ENCODE assay signal across 20 cellular contexts in the genomic region with DNA sequence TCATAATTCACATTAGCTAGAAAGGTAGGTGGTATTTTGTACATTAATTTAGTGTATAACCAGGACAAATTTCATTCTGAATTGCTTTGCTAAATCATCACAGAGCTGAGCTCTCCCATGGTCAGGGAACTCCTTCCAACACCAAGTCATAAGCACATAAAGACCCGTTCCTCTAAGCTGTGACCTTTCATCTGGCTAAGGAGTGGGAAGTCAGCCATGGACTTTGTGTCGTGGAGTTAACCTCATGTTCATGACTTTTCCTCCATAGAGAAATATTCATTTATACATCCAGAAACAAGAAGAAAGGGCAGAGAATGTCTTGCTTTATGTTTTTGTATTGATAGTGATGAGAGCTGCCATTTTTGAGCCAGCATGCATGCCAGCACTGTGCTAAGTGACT.
DNase-seq lines count a peak whose midpoint lies in the region; ATAC-seq and TF ChIP-seq lines count a peak whose summit lies in the region.
"Had no signal": no experiment of that assay in that cellular context is flagged by ENCODE, and none has a peak within 500 bp of the region (broad histone marks: within the 10 kb centered on the region; RNA-seq: fewer than 3 reads in every experiment).

No MANE protein-coding gene starts in this region.

- no peaks in the 10 kb centered on the region for H3K9me2 ChIP-seq in Karpas-422 (replicated peaks; ENCODE audit: insufficient read depth, low read length)

- no peaks in the 10 kb centered on the region for H3K27me3 ChIP-seq in Karpas-422 (ENCODE audit: low read length)
- H3K27me3 ChIP-seq in endodermal cell (ENCODE audit: control insufficient read depth, insufficient read depth, low read length, poor library complexity, severe bottlenecking): no peaks in the 10 kb centered on the region
- H3K27me3 ChIP-seq in left lung: no peaks in the 10 kb centered on the region
- no peaks in the 10 kb centered on the region for H3K27me3 ChIP-seq in subcutaneous abdominal adipose tissue (ENCODE audit: control insufficient read depth in 5 of 5, insufficient read depth in 4 of 5, low read length in 5 of 5)
- H3K27me3 ChIP-seq: SJSA1 had no signal

- H3K36me3 ChIP-seq in Karpas-422 (ENCODE audit: insufficient read depth, low read length) (peaks cover 6% of the 10 kb centered on the region; the same call in 1 of the 2 replicates), endodermal cell (ENCODE audit: control insufficient read depth, insufficient read depth, low read length) (peaks cover 14% of the 10 kb centered on the region), left lung (peaks cover 0 to 9% of the 10 kb centered on the region in 2 donors), subcutaneous abdominal adipose tissue (ENCODE audit: control insufficient read depth in 5 of 5, insufficient read depth in 5 of 5, low read length in 5 of 5) (peaks cover 0 to 5% (median 0%) of the 10 kb centered on the region in 5 donors)
- H3K36me3 ChIP-seq: SJSA1 had no signal

- H3K79me2 ChIP-seq in Karpas-422 (ENCODE audit: low read length): peaks cover 80% of the 10 kb centered on the region

- H3K36me3 Mint-ChIP-seq in endodermal cell (ENCODE audit: low read depth): peaks cover 23% of the 10 kb centered on the region

- DNase-seq in Karpas-422: no peak
- no peak for DNase-seq in endodermal cell
- no peak for DNase-seq in left lung
- no peak for DNase-seq in NCI-H187 treated with DMSO at 0.1 percent for 48 hours (lab: John Stamatoyannopoulos, UW)
- DNase-seq in NCI-H2029 treated with DMSO at 0.1 percent for 48 hours (lab: John Stamatoyannopoulos, UW): no peak
- DNase-seq: CD4-positive, CD25-positive, alpha-beta regulatory T cell; DMS53; H7; Kasumi-1; MV-4-11; NCI-H1105; NCI-H1436 treated with DMSO at 0.1 percent for 48 hours; NCI-H2029; NCI-H446 treated with DMSO at 0.1 percent for 48 hours; NCI-H526 treated with DMSO at 0.1 percent for 48 hours; PC-9 had no signal

- H3K27ac Mint-ChIP-seq in endodermal cell: peak overlapping the region; percentile 46
- H3K27ac Mint-ChIP-seq: CD4-positive, CD25-positive, alpha-beta regulatory T cell had no signal

- H3K9me3 Mint-ChIP-seq in endodermal cell: no peaks in the 10 kb centered on the region

- H3K9me3 ChIP-seq in Karpas-422 (ENCODE audit: low read length): no peaks in the 10 kb centered on the region
- no peaks in the 10 kb centered on the region for H3K9me3 ChIP-seq in endodermal cell (ENCODE audit: control insufficient read depth, low read length)
- H3K9me3 ChIP-seq in left lung: no peaks in the 10 kb centered on the region
- no peaks in the 10 kb centered on the region for H3K9me3 ChIP-seq in subcutaneous abdominal adipose tissue (ENCODE audit: control insufficient read depth in 5 of 5, low read length in 5 of 5)
- H3K9me3 ChIP-seq: SJSA1 had no signal

- TF ChIP-seq CTCF in endodermal cell (conservative IDR thresholded peaks at IDR 0.05) (no peak), left lung (IDR thresholded peaks at IDR 0.05) (no peak)

- H4K20me1 ChIP-seq in Karpas-422 (ENCODE audit: insufficient read depth, low read depth, low read length): no peaks in the 10 kb centered on the region

- H2AFZ ChIP-seq in Karpas-422 (ENCODE audit: low read length): no peak overlapping the region
- H2AFZ ChIP-seq: PC-9 had no signal

- WGBS in endodermal cell (ENCODE audit: insufficient coverage in 1 of 2, insufficient read length in 1 of 2), 2 experiments: 84% methylated on average over 2 of the region's 2 CpGs; no CpG with 5 or more reads in 1 of the 2 experiments

- H3K4me1 Mint-ChIP-seq in endodermal cell: peaks cover 26% of the 10 kb centered on the region

- ATAC-seq in left lung (peak; percentile 39), HG03354 (IDR thresholded peaks at IDR 0.05; ENCODE audit: poor library complexity, severe bottlenecking, unreplicated experiment) (no peak)
- ATAC-seq: Right ventricle myocardium inferior had no signal

- H3K4me3 Mint-ChIP-seq in endodermal cell: no peak overlapping the region
- H3K4me3 Mint-ChIP-seq: CD4-positive, CD25-positive, alpha-beta regulatory T cell had no signal

- H3K4me2 ChIP-seq in Karpas-422 (ENCODE audit: low read depth, low read length, poor library complexity, severe bottlenecking): no peak overlapping the region
- H3K4me2 ChIP-seq: PC-9 had no signal

- no peaks in the 10 kb centered on the region for H3K27me3 Mint-ChIP-seq in endodermal cell (ENCODE audit: insufficient read depth)

- intact Hi-C loops in left lung (cut with DNase I): no loop called here

- H3K27ac ChIP-seq in Karpas-422 (ENCODE audit: low read length) (0 out of 2 replicates have a peak overlapping the region, but pooled peaks have one; percentile 75), endodermal cell (ENCODE audit: low read depth, low read length) (no peak overlapping the region), left lung (no peak overlapping the region), subcutaneous abdominal adipose tissue (ENCODE audit: low read depth, low read length) (peak overlapping the region; percentile 58)
- H3K27ac ChIP-seq: PC-9, SJSA1 had no signal

- no peak overlapping the region for H3K4me3 ChIP-seq in Karpas-422 (ENCODE audit: low read length)
- no peak overlapping the region for H3K4me3 ChIP-seq in endodermal cell (ENCODE audit: low read length)
- no peak overlapping the region for H3K4me3 ChIP-seq in left lung
- H3K4me3 ChIP-seq in subcutaneous abdominal adipose tissue (ENCODE audit: low read depth in 1 of 5, low read length in 5 of 5): peak overlapping the region in 3 of 5 donors; percentile 15 to 18 (median 17)
- H3K4me3 ChIP-seq: PC-9, SJSA1 had no signal

- H3K4me1 ChIP-seq in Karpas-422 (ENCODE audit: low read length): peaks cover 23% of the 10 kb centered on the region
- no peaks in the 10 kb centered on the region for H3K4me1 ChIP-seq in endodermal cell (ENCODE audit: control insufficient read depth, insufficient read depth, low read length)
- H3K4me1 ChIP-seq in left lung: no peaks in the 10 kb centered on the region
- H3K4me1 ChIP-seq in subcutaneous abdominal adipose tissue (ENCODE audit: control insufficient read depth in 5 of 5, insufficient read depth in 5 of 5, low read length in 5 of 5): peaks cover 0 to 26% (median 10%) of the 10 kb centered on the region in 5 donors
- H3K4me1 ChIP-seq: SJSA1 had no signal

- H3K9ac ChIP-seq in Karpas-422 (ENCODE audit: low read length) (no peak overlapping the region), endodermal cell (ENCODE audit: extremely low read depth, low read length, poor library complexity, severe bottlenecking) (no peak overlapping the region), subcutaneous abdominal adipose tissue (ENCODE audit: low read length in 5 of 5) (peak overlapping the region in 1 of 5 donors; percentile 21)

Comparison
In these comparisons a context has a peak if more than half of its experiments do, and no peak if none do; other contexts are left out.
1. H3K27ac ChIP-seq: peak in Karpas-422 (single experiment) and subcutaneous abdominal adipose tissue (single experiment); none in endodermal cell (single experiment) and left lung (0 of 2).
2. H3K4me3 ChIP-seq: peak in subcutaneous abdominal adipose tissue (3 of 5); none in Karpas-422 (single experiment), endodermal cell (single experiment) and left lung (0 of 2).